In genomic region chr5:96616801-96617200, GRCh38 we compare ENCODE assay signal across 23 cellular contexts. TPM values are rescaled to one million over a fixed set of nuclear protein-coding genes. Genes with fewer than 3 reads are reported as not detected.
DNase-seq lines count a peak whose midpoint lies in the region; ATAC-seq, FAIRE-seq and TF ChIP-seq lines count a peak whose summit lies in the region.
"Had no signal": no experiment of that assay in that cellular context is flagged by ENCODE, and none has a peak within 500 bp of the region (broad histone marks: within the 10 kb centered on the region; RNA-seq: fewer than 3 reads in every experiment).

No MANE protein-coding gene starts in this region.

- POLR2A ChIA-PET in activated CD8-positive, alpha-beta T cell treated with anti-CD3 and anti-CD28 coated beads for 36 hours (lab: Charles Lee) = no interaction called here

- intact Hi-C loops in esophagus squamous epithelium (cut with DNase I) (loop anchor here (5.0 kb wide), 1 partner anchor 66 kb away; no protein-coding TSS in a partner anchor), posterior vena cava (cut with DNase I) (loop anchor here (5.0 to 10.0 kb wide), 2 partner anchors 108 to 1836 kb away; no protein-coding TSS in a partner anchor), heart left ventricle (cut with DNase I) (loop anchor here in 7 of 10 donors (5.0 to 10.0 kb wide), 9 partner anchors 36 to 548 kb away; no protein-coding TSS in a partner anchor)
- intact Hi-C loops in activated CD8-positive, alpha-beta T cell treated with anti-CD3 and anti-CD28 coated beads for 36 hours (cut with micrococcal nuclease) = loop anchor here (10.0 kb wide), 1 partner anchor 128 kb away; no protein-coding TSS in a partner anchor

- H3K27ac ChIP-seq in esophagus squamous epithelium (peak overlapping the region in 3 of 4 donors; percentile 46 to 76 (median 71)), small intestine (ENCODE audit: low read depth in 1 of 2, low read length in 1 of 2) (no peak overlapping the region), heart left ventricle (no peak overlapping the region)

- TF ChIP-seq CTCF in bronchial epithelial cell (IDR thresholded peaks at IDR 0.05; ENCODE audit: insufficient read depth, low read length, severe bottlenecking) = no peak
- TF ChIP-seq CTCF in esophagus squamous epithelium (IDR thresholded peaks at IDR 0.05) = no peak
- no peak for TF ChIP-seq CTCF in heart left ventricle (IDR thresholded peaks at IDR 0.05)
- TF ChIP-seq CTCF in activated CD8-positive, alpha-beta T cell treated with anti-CD3 and anti-CD28 coated beads for 36 hours (IDR thresholded peaks at IDR 0.05) = no peak

- H3K4me3 ChIP-seq in bronchial epithelial cell (ENCODE audit: low read depth, low read length) (no peak overlapping the region), esophagus squamous epithelium (no peak overlapping the region), small intestine (ENCODE audit: low read depth in 1 of 2, low read length in 2 of 2) (no peak overlapping the region), heart left ventricle (no peak overlapping the region)
- H3K4me3 ChIP-seq: GM23338, K562, MG63 had no signal

- no peaks in the 10 kb centered on the region for H3K36me3 ChIP-seq in bronchial epithelial cell (ENCODE audit: control insufficient read depth, insufficient read depth, low read length)
- H3K36me3 ChIP-seq in esophagus squamous epithelium = no peaks in the 10 kb centered on the region
- no peaks in the 10 kb centered on the region for H3K36me3 ChIP-seq in small intestine (ENCODE audit: control insufficient read depth in 2 of 2, insufficient read depth in 2 of 2, low read length in 2 of 2)
- no peaks in the 10 kb centered on the region for H3K36me3 ChIP-seq in heart left ventricle
- H3K36me3 ChIP-seq: MG63 had no signal

- no peaks in the 10 kb centered on the region for H3K27me3 ChIP-seq in bronchial epithelial cell (ENCODE audit: control insufficient read depth, insufficient read depth, low read length)
- H3K27me3 ChIP-seq in esophagus squamous epithelium = no peaks in the 10 kb centered on the region
- no peaks in the 10 kb centered on the region for H3K27me3 ChIP-seq in small intestine (ENCODE audit: control insufficient read depth in 2 of 2, insufficient read depth in 2 of 2, low read length in 2 of 2)
- no peaks in the 10 kb centered on the region for H3K27me3 ChIP-seq in heart left ventricle
- H3K27me3 ChIP-seq: MG63 had no signal

- peaks cover 4% of the 10 kb centered on the region for H3K4me1 Mint-ChIP-seq in activated CD8-positive, alpha-beta T cell treated with anti-CD3 and anti-CD28 coated beads for 36 hours (ENCODE audit: low read depth)

- no peak overlapping the region for H3K27ac Mint-ChIP-seq in activated CD8-positive, alpha-beta T cell treated with anti-CD3 and anti-CD28 coated beads for 36 hours
- H3K27ac Mint-ChIP-seq: GM23338, H9 had no signal

- FAIRE-seq in bronchial epithelial cell (lab: Jason Lieb, UNC) (no peak), small intestine (lab: Jason Lieb, UNC) (no peak)
- FAIRE-seq: G401.6, HTR-8/SVneo, K562 had no signal

- peaks cover 4% of the 10 kb centered on the region for H3K9me3 Mint-ChIP-seq in activated CD8-positive, alpha-beta T cell treated with anti-CD3 and anti-CD28 coated beads for 36 hours
- H3K9me3 Mint-ChIP-seq: CD4-positive, alpha-beta memory T cell had no signal

- DNase-seq in HPDE6-E6E7 (ENCODE audit: extremely low spot score) (peak; percentile 58), bronchial epithelial cell (ENCODE audit: low read depth) (peak; percentile 87), esophagus squamous epithelium (lab: John Stamatoyannopoulos, UW) (no peak), small intestine (peak; percentile 86), posterior vena cava (ENCODE audit: low spot score) (no peak), heart left ventricle (no peak)
- no peak for DNase-seq in activated CD8-positive, alpha-beta T cell treated with anti-CD3 and anti-CD28 coated beads for 36 hours
- DNase-seq: C1 segment of cervical spinal cord; CD4-positive, alpha-beta memory T cell; COR-L47; H9; Kasumi-1; MG63; NCI-H1694; NCI-H2029 treated with DMSO at 0.1 percent for 48 hours; NCI-H446 treated with DMSO at 0.1 percent for 48 hours; NCI-H526; RPMI8226; SHP77 had no signal

- no peak for ATAC-seq in heart left ventricle
- ATAC-seq in activated CD8-positive, alpha-beta T cell treated with anti-CD3 and anti-CD28 coated beads for 36 hours = no peak
- ATAC-seq: GM23338, K562 had no signal

- peaks cover 5% of the 10 kb centered on the region for H3K27me3 Mint-ChIP-seq in activated CD8-positive, alpha-beta T cell treated with anti-CD3 and anti-CD28 coated beads for 36 hours

- H3K4me1 ChIP-seq in esophagus squamous epithelium (peaks cover 13 to 42% (median 21%) of the 10 kb centered on the region in 3 donors), small intestine (ENCODE audit: control insufficient read depth in 2 of 2, insufficient read depth in 1 of 2, low read depth in 1 of 2, low read length in 1 of 2) (peaks cover 0 to 4% of the 10 kb centered on the region in 2 donors), heart left ventricle (peaks cover 0 to 25% (median 19%) of the 10 kb centered on the region in 12 donors)

- CTCF ChIA-PET in activated CD8-positive, alpha-beta T cell treated with anti-CD3 and anti-CD28 coated beads for 36 hours (lab: Charles Lee) = interaction anchor here (0.7 to 3.3 kb wide), 4 partner anchors 15 to 71 kb away, joined by 3 to 32 read pairs (median 6); no protein-coding TSS in a partner anchor

- TF ChIP-seq POLR2A in esophagus squamous epithelium (IDR thresholded peaks at IDR 0.05) (no peak), heart left ventricle (IDR thresholded peaks at IDR 0.05) (no peak)

- H3K9me3 ChIP-seq in esophagus squamous epithelium = no peaks in the 10 kb centered on the region
- H3K9me3 ChIP-seq in small intestine (ENCODE audit: control insufficient read depth, low read depth) = no peaks in the 10 kb centered on the region
- no peaks in the 10 kb centered on the region for H3K9me3 ChIP-seq in heart left ventricle

- H3K4me3 Mint-ChIP-seq in activated CD8-positive, alpha-beta T cell treated with anti-CD3 and anti-CD28 coated beads for 36 hours = no peak overlapping the region
- H3K4me3 Mint-ChIP-seq: CD4-positive, alpha-beta memory T cell; GM23338; H9 had no signal

- WGBS in esophagus squamous epithelium, 2 donors = 44 to 54% methylated on average over 2 to 3 of the region's 3 CpGs
- WGBS in small intestine, 3 donors = 32 to 72% (median 42%) methylated on average over 3 of the region's 3 CpGs
- WGBS in heart left ventricle, 4 donors = 96 to 98% (median 97%) methylated on average over 3 of the region's 3 CpGs

- no peaks in the 10 kb centered on the region for H3K36me3 Mint-ChIP-seq in activated CD8-positive, alpha-beta T cell treated with anti-CD3 and anti-CD28 coated beads for 36 hours (ENCODE audit: low read depth)
- H3K36me3 Mint-ChIP-seq: CD4-positive, alpha-beta memory T cell had no signal

RNA-seq across cellular contexts. Expression of gene CAST, which starts 45.4 kb away (rescaled TPM):
- total RNA-seq in bronchial epithelial cell = 182 and 300 TPM in 2 replicates
- 100 to 1,000 TPM; 324 to 489 (median 375) TPM for total RNA-seq in esophagus squamous epithelium
- polyA plus RNA-seq in small intestine = 100 to 1,000 TPM in 2 of 3 donors, 10 to 100 TPM in 1; 96.7 to 165 (median 120) TPM
- 100 to 1,000 TPM; 278 to 312 TPM for total RNA-seq in posterior vena cava
- total RNA-seq in heart left ventricle = 100 to 1,000 TPM; 373 to 748 (median 549) TPM
- 100 to 1,000 TPM; 179 to 396 TPM for polyA plus RNA-seq in heart left ventricle
- total RNA-seq in activated CD8-positive, alpha-beta T cell treated with anti-CD3 and anti-CD28 coated beads for 36 hours = 100 to 1,000 TPM; 124 to 131 TPM

Comparison
In these comparisons a context has a peak if more than half of its experiments do, and no peak if none do; other contexts are left out.
1. DNase-seq: peak in HPDE6-E6E7 (single experiment), bronchial epithelial cell (single experiment) and small intestine (single experiment); none in esophagus squamous epithelium (single experiment), posterior vena cava (single experiment), heart left ventricle (0 of 5) and activated CD8-positive, alpha-beta T cell treated with anti-CD3 and anti-CD28 coated beads for 36 hours (single experiment).
2. H3K27ac ChIP-seq: peak in esophagus squamous epithelium (3 of 4); none in small intestine (0 of 2) and heart left ventricle (0 of 12).